ENCODE assay signal across 27 cellular contexts in the genomic region with DNA sequence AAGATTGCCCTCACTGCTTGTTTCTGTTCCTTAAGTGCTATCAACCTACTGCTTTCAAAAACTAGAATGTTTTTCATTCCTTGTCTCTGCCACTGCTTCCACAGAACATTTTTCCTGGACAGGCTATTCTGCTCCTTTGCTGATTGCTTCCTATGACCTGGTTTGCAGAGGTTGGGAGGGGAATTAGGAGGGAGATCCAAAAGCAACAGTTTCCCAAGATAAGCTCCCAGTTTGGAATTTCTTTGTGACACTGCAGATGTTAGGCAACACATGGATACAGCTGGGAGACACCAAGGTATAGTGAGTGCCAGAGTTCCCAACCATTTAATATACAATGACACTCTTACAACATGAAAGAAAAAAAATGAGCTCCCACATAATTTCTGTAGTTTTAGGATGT.
DNase-seq lines count a peak whose midpoint lies in the region; ATAC-seq, FAIRE-seq and TF ChIP-seq lines count a peak whose summit lies in the region.
"Had no signal": no experiment of that assay in that cellular context is flagged by ENCODE, and none has a peak within 500 bp of the region (broad histone marks: within the 10 kb centered on the region; RNA-seq: fewer than 3 reads in every experiment).

No MANE protein-coding gene starts in this region.

- no peak overlapping the region for H2BK5ac ChIP-seq in neuronal stem cell (ENCODE audit: low read length)

- no peak overlapping the region for H3K18ac ChIP-seq in neuronal stem cell (ENCODE audit: low read length)

- H3K4me2 ChIP-seq in GM23338 = no peak overlapping the region
- no peak overlapping the region for H3K4me2 ChIP-seq in neuronal stem cell (ENCODE audit: insufficient read depth, low read length, poor library complexity, severe bottlenecking)

- H2BK15ac ChIP-seq in neuronal stem cell (ENCODE audit: low read length) = no peak overlapping the region

- no peak overlapping the region for H3K4me3 Mint-ChIP-seq in GM23338
- H3K4me3 Mint-ChIP-seq: B cell; CD8-positive, alpha-beta T cell had no signal

- no peak overlapping the region for H4K8ac ChIP-seq in neuronal stem cell (ENCODE audit: low read depth, low read length)

- no peak for FAIRE-seq in frontal cortex (lab: Jason Lieb, UNC)
- FAIRE-seq: GM12891, GM19239, H54, HepG2, RCC 7860 had no signal

- no peak overlapping the region for H3K27ac ChIP-seq in GM23338 (ENCODE audit: low read depth)
- no peak overlapping the region for H3K27ac ChIP-seq in heart right ventricle
- H3K27ac ChIP-seq in neuronal stem cell (replicated peaks; ENCODE audit: low read length) = no peak overlapping the region
- H3K27ac ChIP-seq: C4-2B, SJCRH30 had no signal

- H2BK120ac ChIP-seq in neuronal stem cell (ENCODE audit: low read depth, low read length) = no peak overlapping the region

- intact Hi-C loops in heart right ventricle (cut with DNase I) = no loop called here

- peaks cover 5% of the 10 kb centered on the region; the same call in 2 of the 3 replicates for H3K9me3 Mint-ChIP-seq in GM23338

- no peaks in the 10 kb centered on the region for H3K79me2 ChIP-seq in GM23338 (replicated peaks; ENCODE audit: insufficient read depth)

- no peak overlapping the region for H3K4ac ChIP-seq in neuronal stem cell (ENCODE audit: low read length)

- H4K91ac ChIP-seq in neuronal stem cell (ENCODE audit: low read depth, low read length, poor library complexity) = no peak overlapping the region

- no peaks in the 10 kb centered on the region for H3K4me1 ChIP-seq in GM23338 (ENCODE audit: insufficient read depth)
- no peaks in the 10 kb centered on the region for H3K4me1 ChIP-seq in adipocyte (ENCODE audit: control insufficient read depth, insufficient read depth, low read length)
- H3K4me1 ChIP-seq in heart right ventricle = peaks cover 0 to 14% (median 0%) of the 10 kb centered on the region in 9 donors
- no peaks in the 10 kb centered on the region for H3K4me1 ChIP-seq in neuronal stem cell (ENCODE audit: control insufficient read depth in 2 of 2, insufficient read depth in 1 of 2, low read depth in 1 of 2, low read length in 2 of 2)
- H3K4me1 ChIP-seq: Caco-2, SJCRH30 had no signal

- H3K9ac ChIP-seq in adipocyte (ENCODE audit: low read length) (no peak overlapping the region), neuronal stem cell (ENCODE audit: low read depth, low read length, poor library complexity) (no peak overlapping the region)

- H3K27me3 ChIP-seq in GM23338 (ENCODE audit: insufficient read depth) (no peaks in the 10 kb centered on the region), adipocyte (replicated peaks; ENCODE audit: control insufficient read depth, insufficient read depth, low read length) (no peaks in the 10 kb centered on the region), heart right ventricle (no peaks in the 10 kb centered on the region), neuronal stem cell (ENCODE audit: control insufficient read depth in 3 of 3, insufficient read depth in 3 of 3, low read depth in 1 of 3, low read length in 3 of 3) (no peaks in the 10 kb centered on the region)
- H3K27me3 ChIP-seq: SJCRH30 had no signal

- H3K27me3 Mint-ChIP-seq in GM23338 (ENCODE audit: insufficient read depth, low read depth, poor library complexity) = no peaks in the 10 kb centered on the region
- H3K27me3 Mint-ChIP-seq: B cell had no signal

- H3K36me3 ChIP-seq in GM23338 (ENCODE audit: insufficient read depth) (no peaks in the 10 kb centered on the region), adipocyte (ENCODE audit: control insufficient read depth, insufficient read depth, low read length, severe bottlenecking) (no peaks in the 10 kb centered on the region), heart right ventricle (no peaks in the 10 kb centered on the region), neuronal stem cell (replicated peaks in 1 of 2; ENCODE audit: control insufficient read depth in 2 of 2, insufficient read depth in 2 of 2, low read length in 2 of 2) (no peaks in the 10 kb centered on the region)
- H3K36me3 ChIP-seq: SJCRH30 had no signal

- DNase-seq in GM23338 (ENCODE audit: low spot score) (no peak), adipocyte (ENCODE audit: low read depth) (peak; percentile 4), heart right ventricle (no peak), neuronal stem cell (ENCODE audit: low spot score) (no peak), frontal cortex (ENCODE audit: low spot score in 2 of 2) (no peak), 8988T (no peak), DMS79 (lab: John Stamatoyannopoulos, UW) (no peak)
- DNase-seq: Caco-2; CD8-positive, alpha-beta T cell; EL; GF-D8; Kasumi-1; MV-4-11; NCI-H1105 treated with DMSO at 0.1 percent for 48 hours; NCI-H146; NCI-H2029; NCI-H446; NCI-H524 treated with DMSO at 0.1 percent for 48 hours; NCI-H774; SJCRH30 had no signal

- no peak overlapping the region for H2AK5ac ChIP-seq in neuronal stem cell (ENCODE audit: low read depth, low read length)

- no peak overlapping the region for H2BK12ac ChIP-seq in neuronal stem cell (ENCODE audit: low read length)

- no peak overlapping the region for H3K23ac ChIP-seq in neuronal stem cell (ENCODE audit: low read depth, low read length, poor library complexity)

- H3K9me2 ChIP-seq in GM23338 (ENCODE audit: insufficient read depth) = no peaks in the 10 kb centered on the region; the same call in 1 of the 2 replicates

- no peaks in the 10 kb centered on the region for H3F3A ChIP-seq in GM23338 (replicated peaks; ENCODE audit: low read depth)

- H4K20me1 ChIP-seq in GM23338 (replicated peaks; ENCODE audit: insufficient read depth) = no peaks in the 10 kb centered on the region

- H3K36me3 Mint-ChIP-seq in GM23338 (ENCODE audit: low read depth) = peaks cover 6% of the 10 kb centered on the region; the same call in 2 of the 3 replicates
- H3K36me3 Mint-ChIP-seq: CD8-positive, alpha-beta T cell had no signal

- no peak overlapping the region for H3K14ac ChIP-seq in neuronal stem cell (ENCODE audit: low read length)

- ATAC-seq in GM23338 (no peak), heart right ventricle (peak in 6 of 8 donors; percentile 38 to 73 (median 64))
- ATAC-seq: CD8-positive, alpha-beta T cell; HepG2 had no signal

- H3K4me1 Mint-ChIP-seq in GM23338 = no peaks in the 10 kb centered on the region
- H3K4me1 Mint-ChIP-seq: B cell had no signal

- H2AFZ ChIP-seq in GM23338 = peak overlapping the region; percentile 39; the same call in 1 of the 2 replicates
- peak overlapping the region; percentile 33 for H2AFZ ChIP-seq in neuronal stem cell (ENCODE audit: low read length)

- H3K79me1 ChIP-seq in neuronal stem cell (ENCODE audit: low read depth, low read length) = no peaks in the 10 kb centered on the region

- no peak overlapping the region for H3K4me3 ChIP-seq in GM23338
- H3K4me3 ChIP-seq in adipocyte (ENCODE audit: low read length) = no peak overlapping the region
- no peak overlapping the region for H3K4me3 ChIP-seq in heart right ventricle
- no peak overlapping the region for H3K4me3 ChIP-seq in neuronal stem cell (ENCODE audit: low read length in 2 of 2)
- H3K4me3 ChIP-seq: SJCRH30 had no signal

- TF ChIP-seq CTCF in GM23338 (conservative IDR thresholded peaks at IDR 0.05; ENCODE audit: low read depth in 2 of 2) (no peak), heart right ventricle (IDR thresholded peaks at IDR 0.05) (no peak)

- H3K9me3 ChIP-seq in adipocyte (ENCODE audit: control insufficient read depth, low read length) (no peaks in the 10 kb centered on the region), heart right ventricle (peaks cover 0 to 3% (median 0%) of the 10 kb centered on the region in 11 donors), neuronal stem cell (replicated peaks in 1 of 2; ENCODE audit: control insufficient read depth in 2 of 2, insufficient read depth in 1 of 2, low read depth in 1 of 2, low read length in 2 of 2) (no peaks in the 10 kb centered on the region)
- H3K9me3 ChIP-seq: Caco-2, SJCRH30 had no signal

- H3K27ac Mint-ChIP-seq in GM23338 = no peak overlapping the region
- H3K27ac Mint-ChIP-seq: B cell; CD8-positive, alpha-beta T cell had no signal

TF ChIP-seq in GM23338, 12 proteins besides CTCF, POLR2A, EP300 and RAD21 (continues in another document):
- TF ChIP-seq POLR2AphosphoS5 (IDR thresholded peaks at IDR 0.05; ENCODE audit: low read depth) (no peak), NANOG (IDR thresholded peaks at IDR 0.05; ENCODE audit: borderline replicate concordance) (no peak), CREB1 (CRISPR knock-in tag; IDR thresholded peaks at IDR 0.05; ENCODE audit: low read depth) (no peak), EZH2 (IDR thresholded peaks at IDR 0.05; ENCODE audit: low read depth, unreplicated experiment) (no peak), STAT1 (IDR thresholded peaks at IDR 0.05; ENCODE audit: unreplicated experiment) (no peak), ZNF114 (CRISPR knock-in tag; IDR thresholded peaks at IDR 0.05) (no peak), ZNF331 (CRISPR knock-in tag; IDR thresholded peaks at IDR 0.05; ENCODE audit: low read depth) (no peak)
- TF ChIP-seq, protein P1, sequence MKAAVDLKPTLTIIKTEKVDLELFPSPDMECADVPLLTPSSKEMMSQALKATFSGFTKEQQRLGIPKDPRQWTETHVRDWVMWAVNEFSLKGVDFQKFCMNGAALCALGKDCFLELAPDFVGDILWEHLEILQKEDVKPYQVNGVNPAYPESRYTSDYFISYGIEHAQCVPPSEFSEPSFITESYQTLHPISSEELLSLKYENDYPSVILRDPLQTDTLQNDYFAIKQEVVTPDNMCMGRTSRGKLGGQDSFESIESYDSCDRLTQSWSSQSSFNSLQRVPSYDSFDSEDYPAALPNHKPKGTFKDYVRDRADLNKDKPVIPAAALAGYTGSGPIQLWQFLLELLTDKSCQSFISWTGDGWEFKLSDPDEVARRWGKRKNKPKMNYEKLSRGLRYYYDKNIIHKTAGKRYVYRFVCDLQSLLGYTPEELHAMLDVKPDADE (IDR thresholded peaks at IDR 0.05) = no peak
